14 cellular contexts compared by ENCODE assay signal in genomic region chr11:78453140-78453935, GRCh38.
DNase-seq lines count a peak whose midpoint lies in the region; ATAC-seq, FAIRE-seq and TF ChIP-seq lines count a peak whose summit lies in the region.
"Had no signal": no experiment of that assay in that cellular context is flagged by ENCODE, and none has a peak within 500 bp of the region (broad histone marks: within the 10 kb centered on the region; RNA-seq: fewer than 3 reads in every experiment).

No MANE protein-coding gene starts in this region.

- in situ Hi-C loops in GM13976 (cut with MboI; ENCODE audit: low sequenced_read_pairs, unreplicated experiment), result no loop called here

- FAIRE-seq in D721Med (lab: Jason Lieb, UNC), result no peak
- FAIRE-seq: G401.6, RCC 7860 had no signal

- peak; percentile 52 for ATAC-seq in HG02870 (IDR thresholded peaks at IDR 0.05; ENCODE audit: unreplicated experiment)

- H3K4me3 ChIP-seq in AG09309 (ENCODE audit: control insufficient read depth, low read depth, low read length), result no peak overlapping the region
- no peak overlapping the region for H3K4me3 ChIP-seq in adipocyte (ENCODE audit: low read length)
- H3K4me3 ChIP-seq: ascending aorta had no signal

- H3K36me3 ChIP-seq in adipocyte (ENCODE audit: control insufficient read depth, insufficient read depth, low read length, severe bottlenecking), result peaks cover 5% of the 10 kb centered on the region

- H3K9me3 ChIP-seq in adipocyte (ENCODE audit: control insufficient read depth, low read length), result no peaks in the 10 kb centered on the region
- H3K9me3 ChIP-seq: ascending aorta had no signal

- intact Hi-C loops in posterior cingulate gyrus (cut with DNase I), result no loop called here

- H3K27me3 ChIP-seq in adipocyte (replicated peaks; ENCODE audit: control insufficient read depth, insufficient read depth, low read length), result no peaks in the 10 kb centered on the region
- H3K27me3 ChIP-seq: ascending aorta had no signal

- peaks cover 4% of the 10 kb centered on the region for H3K4me1 ChIP-seq in adipocyte (ENCODE audit: control insufficient read depth, insufficient read depth, low read length)
- H3K4me1 ChIP-seq: ascending aorta had no signal

- no peak for TF ChIP-seq CTCF in AG09309 (IDR thresholded peaks at IDR 0.05; ENCODE audit: control insufficient read depth, insufficient read depth, low read depth, low read length, missing control alignments)
- TF ChIP-seq CTCF in GM13976 (IDR thresholded peaks at IDR 0.05; ENCODE audit: borderline replicate concordance, control extremely low read depth, extremely low read depth, insufficient read depth, missing control alignments), result no peak
- no peak for TF ChIP-seq CTCF in D721Med (IDR thresholded peaks at IDR 0.05; ENCODE audit: insufficient read depth, missing control alignments)

- H3K9ac ChIP-seq in adipocyte (ENCODE audit: low read length), result no peak overlapping the region

- peak; percentile 10 for DNase-seq in AG09309 (ENCODE audit: low read depth)
- peak; percentile 32 for DNase-seq in GM13976 (ENCODE audit: low spot score)
- peak; percentile 37 for DNase-seq in adipocyte (ENCODE audit: low read depth)
- DNase-seq in D721Med (ENCODE audit: insufficient read length, low spot score), result no peak
- DNase-seq in stimulated activated CD4-positive, alpha-beta T cell treated with anti-CD3 and anti-CD28 coated beads, Interleukin-1b, Interleukin-23, amount 100 ng/mL, for 48 hours, result no peak
- no peak for DNase-seq in activated CD8-positive, alpha-beta memory T cell treated with anti-CD3 and anti-CD28 coated beads, Interleukin-2, amount 50 U/mL, for 4 hours
- DNase-seq in posterior cingulate gyrus, result no peak
- DNase-seq: C1 segment of cervical spinal cord; effector memory CD4-positive, alpha-beta T cell; T-helper 9 cell had no signal

Comparison
In these comparisons a context has a peak if more than half of its experiments do, and no peak if none do; other contexts are left out.
1. DNase-seq: peak in AG09309 (single experiment), GM13976 (single experiment) and adipocyte (single experiment); none in D721Med (single experiment), stimulated activated CD4-positive, alpha-beta T cell treated with anti-CD3 and anti-CD28 coated beads, Interleukin-1b, Interleukin-23, amount 100 ng/mL, for 48 hours (single experiment), activated CD8-positive, alpha-beta memory T cell treated with anti-CD3 and anti-CD28 coated beads, Interleukin-2, amount 50 U/mL, for 4 hours (single experiment) and posterior cingulate gyrus (0 of 10).